Comparison of ENCODE assay signal across 27 cellular contexts in genomic region chr9:71209890-71210289, GRCh38.
"Had no signal": no experiment of that assay in that cellular context is flagged by ENCODE, and none has a peak within 500 bp of the region (broad histone marks: within the 10 kb centered on the region; RNA-seq: fewer than 3 reads in every experiment).

No MANE protein-coding gene starts in this region.

- H3K4me3 ChIP-seq: adrenal gland, body of pancreas, breast epithelium, Peyer's patch had no signal

- H3K4me1 Mint-ChIP-seq: activated CD4-positive, alpha-beta T cell treated with anti-CD3 and anti-CD28 coated beads for 36 hours; activated CD4-positive, alpha-beta T cell treated with anti-CD3 and anti-CD28 coated beads, Interleukin-2, amount 10 ng/mL, durations not matched to agents 7 days and 5 days had no signal

- H3K27ac Mint-ChIP-seq: activated CD4-positive, alpha-beta T cell treated with anti-CD3 and anti-CD28 coated beads for 36 hours; activated CD4-positive, alpha-beta T cell treated with anti-CD3 and anti-CD28 coated beads, Interleukin-2, amount 10 ng/mL, durations not matched to agents 7 days and 5 days; activated CD8-positive, alpha-beta T cell treated with anti-CD3 and anti-CD28 coated beads, Interleukin-2, amount 10 ng/mL, durations not matched to agents 7 days and 5 days; activated naive CD4-positive, alpha-beta T cell treated with anti-CD3 and anti-CD28 coated beads for 36 hours; activated naive CD4-positive, alpha-beta T cell treated with anti-CD3 and anti-CD28 coated beads, Interleukin-2, amount 50 U/mL, for 72 hours; activated T-cell treated with anti-CD3 and anti-CD28 coated beads, Interleukin-2, amount 50 U/mL, for 24 hours had no signal

- H3K36me3 ChIP-seq: adrenal gland, breast epithelium, Peyer's patch had no signal

- H3K27me3 ChIP-seq: adrenal gland, body of pancreas, breast epithelium, Peyer's patch had no signal

- H3K4me1 ChIP-seq: adrenal gland, body of pancreas, breast epithelium, Peyer's patch had no signal

- H3K9ac ChIP-seq: KMS-11 had no signal

- H3K36me3 Mint-ChIP-seq: activated naive CD4-positive, alpha-beta T cell treated with anti-CD3 and anti-CD28 coated beads, Interleukin-2, amount 50 U/mL, for 72 hours had no signal

- H3K4me2 ChIP-seq: KMS-11 had no signal

- ATAC-seq: activated CD4-positive, alpha-beta T cell treated with anti-CD3 and anti-CD28 coated beads for 36 hours; activated CD4-positive, CD25-positive, alpha-beta regulatory T cell treated with anti-CD3 and anti-CD28 coated beads, Interleukin-2, amount 50 U/mL, for 24 hours; activated CD8-positive, alpha-beta T cell treated with anti-CD3 and anti-CD28 coated beads, Interleukin-2, amount 10 ng/mL, durations not matched to agents 7 days and 5 days; activated naive CD4-positive, alpha-beta T cell treated with anti-CD3 and anti-CD28 coated beads, Interleukin-2, amount 50 U/mL, for 72 hours; body of pancreas; Right ventricle myocardium inferior had no signal

- H3K27me3 Mint-ChIP-seq: activated T-cell treated with anti-CD3 and anti-CD28 coated beads, Interleukin-2, amount 50 U/mL, for 24 hours had no signal

- DNase-seq: activated CD4-positive, alpha-beta T cell treated with anti-CD3 and anti-CD28 coated beads for 36 hours; activated CD4-positive, alpha-beta T cell treated with anti-CD3 and anti-CD28 coated beads, Interleukin-2, amount 10 ng/mL, durations not matched to agents 7 days and 5 days; activated CD4-positive, alpha-beta T cell treated with anti-CD3 and anti-CD28 coated beads, Interleukin-2, amount 50 U/mL, for 48 hours; activated CD8-positive, alpha-beta T cell treated with anti-CD3 and anti-CD28 coated beads, Interleukin-2, amount 10 ng/mL, durations not matched to agents 7 days and 5 days; activated gamma-delta T cell treated with Interleukin-2 at 50 U/mL for 16 hours; activated naive CD4-positive, alpha-beta T cell treated with anti-CD3 and anti-CD28 coated beads for 36 hours; activated T-cell treated with anti-CD3 and anti-CD28 coated beads, Interleukin-2, amount 50 U/mL, for 24 hours; adrenal gland; body of pancreas; NCI-H1048; NCI-H1105 treated with DMSO at 0.1 percent for 48 hours; NCI-H1436; NCI-H1694; NCI-H1930; NCI-H510A; NCI-H526; NCI-H748 treated with DMSO at 0.1 percent for 48 hours; Peyer's patch; SIG-M5; SW 1271; T1000 had no signal

- H3K4me3 Mint-ChIP-seq: activated CD4-positive, alpha-beta T cell treated with anti-CD3 and anti-CD28 coated beads for 36 hours; activated CD4-positive, alpha-beta T cell treated with anti-CD3 and anti-CD28 coated beads, Interleukin-2, amount 10 ng/mL, durations not matched to agents 7 days and 5 days; activated CD8-positive, alpha-beta T cell treated with anti-CD3 and anti-CD28 coated beads, Interleukin-2, amount 10 ng/mL, durations not matched to agents 7 days and 5 days; activated naive CD4-positive, alpha-beta T cell treated with anti-CD3 and anti-CD28 coated beads for 36 hours; activated T-cell treated with anti-CD3 and anti-CD28 coated beads, Interleukin-2, amount 50 U/mL, for 24 hours had no signal

- H3K27ac ChIP-seq: adrenal gland, body of pancreas, breast epithelium, KMS-11, Peyer's patch, RWPE1 had no signal

- H3K9me3 ChIP-seq: body of pancreas had no signal
